In the genomic region with DNA sequence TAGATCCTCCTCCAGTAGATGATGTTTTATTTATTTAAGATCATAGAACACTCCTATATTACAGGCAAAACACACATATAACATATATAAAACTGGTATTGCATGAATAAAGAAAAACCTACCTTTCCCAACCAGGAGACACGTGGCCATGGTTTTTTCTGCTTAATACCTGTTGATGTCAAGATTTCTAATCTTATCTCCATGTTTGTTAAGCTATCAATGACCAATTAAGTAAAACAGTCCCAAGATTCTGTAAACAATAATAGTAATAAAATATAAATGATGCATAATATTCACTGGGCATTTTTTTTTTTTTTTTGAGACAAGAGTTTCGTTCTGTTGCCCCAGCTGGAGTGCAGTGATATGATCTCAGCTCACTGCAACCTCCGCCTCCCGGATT, we compare ENCODE assay signal across 14 cellular contexts. TPM values are rescaled to one million over a fixed set of nuclear protein-coding genes. Genes with fewer than 3 reads are reported as not detected.
A peak's percentile ranks its signal among the peaks of the same experiment; 100 is the strongest.
DNase-seq lines count a peak whose midpoint lies in the region; ATAC-seq, FAIRE-seq and TF ChIP-seq lines count a peak whose summit lies in the region.
"Had no signal": no experiment of that assay in that cellular context is flagged by ENCODE, and none has a peak within 500 bp of the region (broad histone marks: within the 10 kb centered on the region; RNA-seq: fewer than 3 reads in every experiment).

No MANE protein-coding gene starts in this region.

- DNase-seq in CD8-positive, alpha-beta memory T cell, result no peak
- DNase-seq in PC-3 (no peak), coronary artery (ENCODE audit: low spot score) (no peak), neural crest cell (ENCODE audit: low read depth, low spot score) (no peak), activated gamma-delta T cell treated with Interleukin-2 at 50 U/mL for 16 hours (no peak), NCI-H146 treated with DMSO at 0.1 percent for 48 hours (lab: John Stamatoyannopoulos, UW; ENCODE audit: unreplicated experiment) (no peak), GM19239 (ENCODE audit: insufficient read length, low spot score) (no peak), SHP77 (lab: John Stamatoyannopoulos, UW) (no peak)
- DNase-seq: activated CD8-positive, alpha-beta memory T cell treated with anti-CD3 and anti-CD28 coated beads, Interleukin-2, amount 10 ng/mL, durations not matched to agents 7 days and 5 days; HCEC 1CT; left cardiac atrium; NCI-H82; small intestine had no signal

- no peaks in the 10 kb centered on the region for H3K27me3 ChIP-seq in CD8-positive, alpha-beta memory T cell (ENCODE audit: insufficient read depth, low read length, poor library complexity, severe bottlenecking)
- no peaks in the 10 kb centered on the region for H3K27me3 ChIP-seq in PC-3 (ENCODE audit: low read length)

- H3K4me3 ChIP-seq in CD8-positive, alpha-beta memory T cell (ENCODE audit: low read length), result no peak overlapping the region
- H3K4me3 ChIP-seq in PC-3 (ENCODE audit: low read length), result peak overlapping the region; percentile 78; the same call in 1 of the 2 replicates
- peak overlapping the region; percentile 82 for H3K4me3 ChIP-seq in coronary artery

- no TSS peak for BruUV-seq in PC-3 (replicated peaks; lab: Mats Ljungman, UMichigan)

- H3K27ac Mint-ChIP-seq in CD8-positive, alpha-beta memory T cell, result peak overlapping the region in 2 of 8 donors; percentile 12 to 29
- no peak overlapping the region for H3K27ac Mint-ChIP-seq in neural crest cell (ENCODE audit: unreplicated experiment)
- H3K27ac Mint-ChIP-seq: activated CD8-positive, alpha-beta memory T cell treated with anti-CD3 and anti-CD28 coated beads, Interleukin-2, amount 10 ng/mL, durations not matched to agents 7 days and 5 days had no signal

- H3K9me3 Mint-ChIP-seq in CD8-positive, alpha-beta memory T cell, result no peaks in the 10 kb centered on the region
- H3K9me3 Mint-ChIP-seq in neural crest cell, result no peaks in the 10 kb centered on the region

- no peak overlapping the region for H3K9ac ChIP-seq in PC-3 (ENCODE audit: low read length)

- H4K20me1 ChIP-seq in PC-3 (ENCODE audit: low read length), result no peaks in the 10 kb centered on the region

- H3K36me3 Mint-ChIP-seq in CD8-positive, alpha-beta memory T cell, result peaks cover 0 to 6% (median 2%) of the 10 kb centered on the region in 3 donors
- H3K36me3 Mint-ChIP-seq in neural crest cell (ENCODE audit: low read depth), result no peaks in the 10 kb centered on the region
- H3K36me3 Mint-ChIP-seq: activated CD8-positive, alpha-beta memory T cell treated with anti-CD3 and anti-CD28 coated beads, Interleukin-2, amount 10 ng/mL, durations not matched to agents 7 days and 5 days had no signal

- no peak for ATAC-seq in PC-3
- ATAC-seq: activated CD8-positive, alpha-beta memory T cell treated with anti-CD3 and anti-CD28 coated beads, Interleukin-2, amount 10 ng/mL, durations not matched to agents 7 days and 5 days; left cardiac atrium had no signal

- FAIRE-seq in GM19239 (lab: Jason Lieb, UNC), result no peak
- FAIRE-seq: small intestine, TTC549 had no signal

- intact Hi-C loops in PC-3 (cut with micrococcal nuclease), result loop anchor here (5.0 kb wide), 1 partner anchor 45 kb away; no protein-coding TSS in a partner anchor

- peaks cover 18% of the 10 kb centered on the region for H3K79me2 ChIP-seq in PC-3 (ENCODE audit: low read length)

- H3K9me3 ChIP-seq in CD8-positive, alpha-beta memory T cell (ENCODE audit: low read length), result no peaks in the 10 kb centered on the region
- H3K9me3 ChIP-seq in PC-3 (ENCODE audit: low read length), result no peaks in the 10 kb centered on the region

- CTCF ChIA-PET in CD8-positive, alpha-beta memory T cell (lab: Charles Lee), result interaction anchor here (0.7 kb wide), 1 partner anchor 127 kb away, joined by 3 read pairs; no protein-coding TSS in a partner anchor
- CTCF ChIA-PET in PC-3 (lab: Charles Lee), result no interaction called here

- H3F3A ChIP-seq in PC-3 (ENCODE audit: low read length, unreplicated experiment), result no peaks in the 10 kb centered on the region

- H3K4me1 ChIP-seq in CD8-positive, alpha-beta memory T cell (ENCODE audit: insufficient read depth, low read length), result no peaks in the 10 kb centered on the region
- H3K4me1 ChIP-seq in PC-3 (ENCODE audit: insufficient read depth, low read length), result peaks cover 11% of the 10 kb centered on the region

- H3K27me3 Mint-ChIP-seq in CD8-positive, alpha-beta memory T cell, result no peaks in the 10 kb centered on the region
- no peaks in the 10 kb centered on the region for H3K27me3 Mint-ChIP-seq in neural crest cell (ENCODE audit: low read depth)
- H3K27me3 Mint-ChIP-seq: activated CD8-positive, alpha-beta memory T cell treated with anti-CD3 and anti-CD28 coated beads, Interleukin-2, amount 10 ng/mL, durations not matched to agents 7 days and 5 days had no signal

- H3K36me3 ChIP-seq in CD8-positive, alpha-beta memory T cell (ENCODE audit: insufficient read depth, low read length), result no peaks in the 10 kb centered on the region
- no peaks in the 10 kb centered on the region for H3K36me3 ChIP-seq in PC-3 (ENCODE audit: low read depth, low read length)

- peak overlapping the region in 6 of 7 donors; percentile 26 to 83 (median 51) for H3K4me3 Mint-ChIP-seq in CD8-positive, alpha-beta memory T cell
- peak overlapping the region; percentile 72 for H3K4me3 Mint-ChIP-seq in neural crest cell

- H3K4me1 Mint-ChIP-seq in CD8-positive, alpha-beta memory T cell, result peaks cover 16 to 33% (median 24%) of the 10 kb centered on the region in 3 donors
- peaks cover 31% of the 10 kb centered on the region for H3K4me1 Mint-ChIP-seq in neural crest cell

- H3K27ac ChIP-seq in CD8-positive, alpha-beta memory T cell (ENCODE audit: low read depth, low read length), result no peak overlapping the region
- H3K27ac ChIP-seq in PC-3 (ENCODE audit: low read length) (no peak overlapping the region), coronary artery (no peak overlapping the region)

- TF ChIP-seq CTCF in PC-3 (conservative IDR thresholded peaks at IDR 0.05; ENCODE audit: low read depth, low read length), result no peak
- TF ChIP-seq CTCF in coronary artery (IDR thresholded peaks at IDR 0.05), result no peak
- TF ChIP-seq CTCF in neural crest cell (conservative IDR thresholded peaks at IDR 0.05), result no peak

- no peak overlapping the region for H2AFZ ChIP-seq in PC-3 (ENCODE audit: low read length)

- H3K9me2 ChIP-seq in PC-3 (replicated peaks; ENCODE audit: low read length), result no peaks in the 10 kb centered on the region

- POLR2A ChIA-PET in CD8-positive, alpha-beta memory T cell (lab: Charles Lee), result no interaction called here
- POLR2A ChIA-PET in PC-3 (lab: Charles Lee; ENCODE audit: unreplicated experiment), result no interaction called here

- H3K4me2 ChIP-seq in PC-3 (ENCODE audit: low read length), result peak overlapping the region; percentile 83; the same call in 1 of the 2 replicates

RNA-seq across cellular contexts. Expression of gene CPLANE1, which starts 1.7 kb away (rescaled TPM):
- total RNA-seq in CD8-positive, alpha-beta memory T cell, result 1 to 10 TPM; 8.2 to 9.3 TPM
- polyA plus RNA-seq in CD8-positive, alpha-beta memory T cell, result 1.3 TPM
- 10.1 and 10.8 TPM in 2 replicates for total RNA-seq in PC-3 (2014; rRNA removed)
- total RNA-seq in neural crest cell, result 25.8 and 30.2 TPM in 2 replicates
